Comparison of ENCODE assay signal across 25 cellular contexts in the genomic region with DNA sequence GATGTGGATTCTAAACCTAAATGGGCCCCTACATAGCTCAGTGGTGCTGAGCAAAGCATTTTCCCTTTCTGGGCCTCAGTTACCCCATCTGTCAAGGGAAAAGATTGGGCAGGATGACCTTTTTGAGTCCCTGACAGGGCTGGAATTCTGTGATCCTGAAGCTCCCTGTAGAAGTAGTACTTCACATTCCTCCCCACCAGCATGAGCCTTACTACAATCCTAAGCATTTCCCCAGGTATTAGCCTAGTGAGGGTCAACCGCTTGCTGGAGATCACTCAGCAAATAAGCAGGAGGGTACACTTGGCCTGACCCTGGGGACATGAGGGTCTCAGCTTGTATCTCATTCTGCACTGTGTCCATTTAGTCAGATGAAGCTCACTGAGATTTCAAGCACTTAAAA. TPM values are rescaled to one million over a fixed set of nuclear protein-coding genes. Genes with fewer than 3 reads are reported as not detected.
A peak's percentile ranks its signal among the peaks of the same experiment; 100 is the strongest.
DNase-seq lines count a peak whose midpoint lies in the region; ATAC-seq and TF ChIP-seq lines count a peak whose summit lies in the region.
"Had no signal": no experiment of that assay in that cellular context is flagged by ENCODE, and none has a peak within 500 bp of the region (broad histone marks: within the 10 kb centered on the region; RNA-seq: fewer than 3 reads in every experiment).

No MANE protein-coding gene starts in this region.

- peaks cover 15% of the 10 kb centered on the region for H3K4me1 ChIP-seq in CD4-positive, CD25-positive, alpha-beta regulatory T cell (ENCODE audit: control insufficient read depth, insufficient read depth, low read length, poor library complexity, severe bottlenecking)
- peaks cover 23% of the 10 kb centered on the region for H3K4me1 ChIP-seq in DND-41 (ENCODE audit: insufficient read depth, low read length)
- H3K4me1 ChIP-seq in mesenchymal stem cell (ENCODE audit: control insufficient read depth, insufficient read depth, low read depth, low read length): peaks cover 1% of the 10 kb centered on the region
- H3K4me1 ChIP-seq in breast epithelium: no peaks in the 10 kb centered on the region
- H3K4me1 ChIP-seq: foreskin keratinocyte, parathyroid adenoma had no signal

- peaks cover 23% of the 10 kb centered on the region for H3K79me1 ChIP-seq in mesenchymal stem cell (replicated peaks; ENCODE audit: low read length, poor library complexity, severe bottlenecking)

- H3K4me2 ChIP-seq in DND-41 (ENCODE audit: insufficient read depth, low read length) (no peak overlapping the region), mesenchymal stem cell (ENCODE audit: low read length, poor library complexity, severe bottlenecking) (no peak overlapping the region)

- H4K8ac ChIP-seq in mesenchymal stem cell (ENCODE audit: low read length): no peak overlapping the region

- no peak for ATAC-seq in CD4-positive, CD25-positive, alpha-beta regulatory T cell (ENCODE audit: low read depth in 2 of 2)
- no peak for ATAC-seq in DND-41 (ENCODE audit: insufficient read depth, low read depth)
- ATAC-seq: foreskin keratinocyte, right cardiac atrium had no signal

- H3K9me3 ChIP-seq in CD4-positive, CD25-positive, alpha-beta regulatory T cell (ENCODE audit: control insufficient read depth in 2 of 2, low read length in 2 of 2): no peaks in the 10 kb centered on the region
- H3K9me3 ChIP-seq in DND-41 (ENCODE audit: insufficient read depth, low read length, severe bottlenecking) (no peaks in the 10 kb centered on the region), mesenchymal stem cell (ENCODE audit: control insufficient read depth, low read length) (no peaks in the 10 kb centered on the region), breast epithelium (no peaks in the 10 kb centered on the region)
- H3K9me3 ChIP-seq: MG63, thoracic aorta had no signal

- no peaks in the 10 kb centered on the region for H3K27me3 ChIP-seq in CD4-positive, CD25-positive, alpha-beta regulatory T cell (ENCODE audit: control insufficient read depth, insufficient read depth, low read length)
- no peaks in the 10 kb centered on the region for H3K27me3 ChIP-seq in DND-41 (ENCODE audit: insufficient read depth, low read length, poor library complexity)
- no peaks in the 10 kb centered on the region for H3K27me3 ChIP-seq in mesenchymal stem cell (ENCODE audit: control insufficient read depth in 1 of 2, insufficient read depth in 1 of 2, low read length in 2 of 2)
- no peaks in the 10 kb centered on the region for H3K27me3 ChIP-seq in breast epithelium
- H3K27me3 ChIP-seq: foreskin keratinocyte, MG63 had no signal

- H3K4me3 ChIP-seq in CD4-positive, CD25-positive, alpha-beta regulatory T cell (ENCODE audit: low read depth, low read length): no peak overlapping the region
- H3K4me3 ChIP-seq in DND-41 (ENCODE audit: low read depth in 1 of 2, low read length in 2 of 2) (no peak overlapping the region), mesenchymal stem cell (ENCODE audit: insufficient read depth in 1 of 2, low read depth in 1 of 2, low read length in 2 of 2) (no peak overlapping the region), breast epithelium (no peak overlapping the region)
- H3K4me3 ChIP-seq: MG63, thoracic aorta had no signal

- H3K27ac Mint-ChIP-seq in CD4-positive, CD25-positive, alpha-beta regulatory T cell: peak overlapping the region; percentile 69 to 92 (median 88)
- H3K27ac Mint-ChIP-seq in activated CD4-positive, alpha-beta memory T cell treated with anti-CD3 and anti-CD28 coated beads for 36 hours: peak overlapping the region; percentile 66
- H3K27ac Mint-ChIP-seq: brain, HFFc6 had no signal

- no peak overlapping the region for H3K18ac ChIP-seq in mesenchymal stem cell (ENCODE audit: low read depth in 1 of 2, low read length in 2 of 2)

- H2BK12ac ChIP-seq in mesenchymal stem cell (ENCODE audit: low read length in 2 of 2): no peak overlapping the region

- peaks cover 60% of the 10 kb centered on the region for H3K79me2 ChIP-seq in DND-41 (ENCODE audit: insufficient read depth, low read length)

- peak overlapping the region; percentile 53 for H2AK5ac ChIP-seq in mesenchymal stem cell (ENCODE audit: low read length, severe bottlenecking)

- H3K23ac ChIP-seq in mesenchymal stem cell (ENCODE audit: low read length in 2 of 2): peak overlapping the region in 1 of 2 experiments; percentile 3

- H4K91ac ChIP-seq in mesenchymal stem cell (ENCODE audit: low read length): no peak overlapping the region

- H3K9ac ChIP-seq in DND-41 (ENCODE audit: low read depth, low read length) (no peak overlapping the region), mesenchymal stem cell (ENCODE audit: low read length) (no peak overlapping the region)
- H3K9ac ChIP-seq: parathyroid adenoma had no signal

- WGBS in mesenchymal stem cell: 100% methylated on average over 1 of the region's 1 CpG

- H2BK15ac ChIP-seq in mesenchymal stem cell (ENCODE audit: low read depth, poor library complexity, severe bottlenecking): no peak overlapping the region

- TF ChIP-seq CTCF in DND-41 (IDR thresholded peaks at IDR 0.05; ENCODE audit: borderline replicate concordance, extremely low read depth, low read length, poor library complexity, severe bottlenecking): no peak
- no peak for TF ChIP-seq CTCF in breast epithelium (IDR thresholded peaks at IDR 0.05)

- peak overlapping the region in 1 of 4 donors; percentile 48 for H3K4me3 Mint-ChIP-seq in CD4-positive, CD25-positive, alpha-beta regulatory T cell
- H3K4me3 Mint-ChIP-seq in activated CD4-positive, alpha-beta memory T cell treated with anti-CD3 and anti-CD28 coated beads for 36 hours: no peak overlapping the region
- H3K4me3 Mint-ChIP-seq: brain, HFFc6, neural crest cell had no signal

- CTCF ChIA-PET in activated CD4-positive, alpha-beta memory T cell treated with anti-CD3 and anti-CD28 coated beads for 36 hours (lab: Charles Lee): interaction anchor here (0.8 to 3.8 kb wide), 4 partner anchors 13 to 118 kb away, joined by 3 to 21 read pairs (median 11); a partner anchor contains a TSS

- peaks cover 0 to 1% (median 0%) of the 10 kb centered on the region in 7 donors for H3K9me3 Mint-ChIP-seq in CD4-positive, CD25-positive, alpha-beta regulatory T cell
- H3K9me3 Mint-ChIP-seq in activated CD4-positive, alpha-beta memory T cell treated with anti-CD3 and anti-CD28 coated beads for 36 hours: no peaks in the 10 kb centered on the region
- H3K9me3 Mint-ChIP-seq: activated T-cell treated with anti-CD3 and anti-CD28 coated beads, Interleukin-2, amount 50 U/mL, for 72 hours; brain; CD8-positive, alpha-beta T cell; HFFc6; neural crest cell had no signal

- no peaks in the 10 kb centered on the region for H3K36me3 ChIP-seq in CD4-positive, CD25-positive, alpha-beta regulatory T cell (ENCODE audit: control insufficient read depth, insufficient read depth, low read length)
- H3K36me3 ChIP-seq in DND-41 (ENCODE audit: insufficient read depth, low read length): no peaks in the 10 kb centered on the region
- peaks cover 0 to 5% of the 10 kb centered on the region in 2 experiments for H3K36me3 ChIP-seq in mesenchymal stem cell (ENCODE audit: control insufficient read depth in 1 of 2, insufficient read depth in 2 of 2, low read depth in 1 of 2, low read length in 2 of 2)
- no peaks in the 10 kb centered on the region for H3K36me3 ChIP-seq in breast epithelium
- H3K36me3 ChIP-seq: MG63, thoracic aorta had no signal

- intact Hi-C loops in activated CD4-positive, alpha-beta memory T cell treated with anti-CD3 and anti-CD28 coated beads for 36 hours (cut with micrococcal nuclease): loop anchor here (2.0 to 5.0 kb wide), 2 partner anchors 14 to 90 kb away; a partner anchor contains a TSS
- intact Hi-C loops in breast epithelium (cut with DNase I; ENCODE audit: low total_unique reads) (no loop called here), head of caudate nucleus (cut with DNase I) (no loop called here)

- H2AFZ ChIP-seq in DND-41 (ENCODE audit: low read depth, low read length): no peak overlapping the region
- no peak overlapping the region for H2AFZ ChIP-seq in mesenchymal stem cell (ENCODE audit: low read depth, low read length)

- DNase-seq in CD4-positive, CD25-positive, alpha-beta regulatory T cell: no peak
- DNase-seq in DND-41: no peak
- DNase-seq in activated CD4-positive, alpha-beta memory T cell treated with anti-CD3 and anti-CD28 coated beads for 36 hours: no peak
- DNase-seq in mesenchymal stem cell: no peak
- DNase-seq in hypothalamus (lab: John Stamatoyannopoulos, UW): no peak
- DNase-seq in breast epithelium (ENCODE audit: low spot score in 2 of 2): no peak
- no peak for DNase-seq in head of caudate nucleus
- DNase-seq: activated CD8-positive, alpha-beta memory T cell treated with anti-CD3 and anti-CD28 coated beads for 24 hours; DMS 273 treated with DMSO at 0.1 percent for 48 hours; foreskin keratinocyte; HFFc6; hippocampal formation; MG63; NCI-H1417; NCI-H2081; NCI-H345; right cardiac atrium; stimulated activated CD4-positive, alpha-beta T cell treated with anti-CD3 and anti-CD28 coated beads, Interleukin-12 subunit alpha, Interleukin-12 subunit beta, amount 100 ng/mL, for 4 hours; stimulated activated CD4-positive, alpha-beta T cell treated with anti-CD3 and anti-CD28 coated beads, Interleukin-4, amount 100 ng/mL, for 24 hours had no signal

- no peak overlapping the region for H2BK120ac ChIP-seq in mesenchymal stem cell (ENCODE audit: low read depth, low read length)

- H3K4me1 Mint-ChIP-seq in CD4-positive, CD25-positive, alpha-beta regulatory T cell: peaks cover 18 to 32% (median 24%) of the 10 kb centered on the region in 4 donors
- H3K4me1 Mint-ChIP-seq in activated CD4-positive, alpha-beta memory T cell treated with anti-CD3 and anti-CD28 coated beads for 36 hours (ENCODE audit: low read depth): peaks cover 35% of the 10 kb centered on the region

- H3K4ac ChIP-seq in mesenchymal stem cell (ENCODE audit: low read depth in 1 of 2, low read length in 2 of 2): no peak overlapping the region

- no peak overlapping the region for H2BK5ac ChIP-seq in mesenchymal stem cell (ENCODE audit: low read depth, low read length, poor library complexity, severe bottlenecking)

- H4K20me1 ChIP-seq in DND-41 (ENCODE audit: insufficient read depth, low read length): 0 out of 2 replicates have a peak, but pooled peaks cover 8% of the 10 kb centered on the region

- no peak for TF ChIP-seq POLR2A in breast epithelium (IDR thresholded peaks at IDR 0.05)

- H3K36me3 Mint-ChIP-seq in CD4-positive, CD25-positive, alpha-beta regulatory T cell: peaks cover 4% of the 10 kb centered on the region
- no peaks in the 10 kb centered on the region for H3K36me3 Mint-ChIP-seq in activated CD4-positive, alpha-beta memory T cell treated with anti-CD3 and anti-CD28 coated beads for 36 hours
- H3K36me3 Mint-ChIP-seq: brain had no signal

- H3K27me3 Mint-ChIP-seq in CD4-positive, CD25-positive, alpha-beta regulatory T cell: no peaks in the 10 kb centered on the region
- H3K27me3 Mint-ChIP-seq in activated CD4-positive, alpha-beta memory T cell treated with anti-CD3 and anti-CD28 coated beads for 36 hours: no peaks in the 10 kb centered on the region
- H3K27me3 Mint-ChIP-seq: brain had no signal

- H3K27ac ChIP-seq in CD4-positive, CD25-positive, alpha-beta regulatory T cell (ENCODE audit: insufficient read depth, low read length, poor library complexity, severe bottlenecking): no peak overlapping the region
- H3K27ac ChIP-seq in DND-41 (ENCODE audit: low read length): peak overlapping the region; percentile 39
- no peak overlapping the region for H3K27ac ChIP-seq in mesenchymal stem cell (ENCODE audit: low read length, poor library complexity, severe bottlenecking)
- H3K27ac ChIP-seq in breast epithelium: no peak overlapping the region
- H3K27ac ChIP-seq: foreskin keratinocyte, parathyroid adenoma, thoracic aorta had no signal

- POLR2A ChIA-PET in activated CD4-positive, alpha-beta memory T cell treated with anti-CD3 and anti-CD28 coated beads for 36 hours (lab: Charles Lee): interaction anchor here (1.0 to 1.5 kb wide), 2 partner anchors 89 to 158 kb away, joined by 3 to 5 read pairs; no protein-coding TSS in a partner anchor

- H3K14ac ChIP-seq in mesenchymal stem cell (ENCODE audit: low read length in 2 of 2): no peak overlapping the region

RNA-seq across cellular contexts. Expression of a gene that starts 13.4 kb away (rescaled TPM):
- total RNA-seq in CD4-positive, CD25-positive, alpha-beta regulatory T cell: 26.7 TPM
- 10 to 100 TPM; 46.8 to 57.2 (median 55.1) TPM for polyA plus RNA-seq in CD4-positive, CD25-positive, alpha-beta regulatory T cell
- total RNA-seq in activated CD4-positive, alpha-beta memory T cell treated with anti-CD3 and anti-CD28 coated beads for 36 hours: 10 to 100 TPM; 29.9 to 33.1 TPM
- polyA plus RNA-seq in mesenchymal stem cell (2013, experiment 1 of 2): 23.9 TPM
- 23.9 TPM for polyA plus RNA-seq in mesenchymal stem cell (2013, experiment 2 of 2)
- 10 to 100 TPM; 18.7 to 24.7 (median 22.9) TPM for total RNA-seq in breast epithelium

RNA-seq across cellular contexts. Expression of a gene that starts 41.1 kb away (rescaled TPM):
- total RNA-seq in CD4-positive, CD25-positive, alpha-beta regulatory T cell: 12.2 TPM
- polyA plus RNA-seq in CD4-positive, CD25-positive, alpha-beta regulatory T cell: 10 to 100 TPM; 11.8 to 17.9 (median 13.8) TPM
- 10 to 100 TPM; 25.9 to 30.1 TPM for total RNA-seq in activated CD4-positive, alpha-beta memory T cell treated with anti-CD3 and anti-CD28 coated beads for 36 hours
- 7.9 TPM for polyA plus RNA-seq in mesenchymal stem cell (2013, experiment 1 of 2)
- polyA plus RNA-seq in mesenchymal stem cell (2013, experiment 2 of 2): 8.4 TPM
- 10 to 100 TPM in 2 of 3 donors, 1 to 10 TPM in 1; 6.9 to 13.1 (median 11.9) TPM for total RNA-seq in breast epithelium
